10 cellular contexts compared by ENCODE assay signal in genomic region chr6:2839982-2840793, GRCh38. TPM values are rescaled to one million over a fixed set of nuclear protein-coding genes. Genes with fewer than 3 reads are reported as not detected.
DNase-seq lines count a peak whose midpoint lies in the region; ATAC-seq, FAIRE-seq and TF ChIP-seq lines count a peak whose summit lies in the region.
"Had no signal": no experiment of that assay in that cellular context is flagged by ENCODE, and none has a peak within 500 bp of the region (broad histone marks: within the 10 kb centered on the region; RNA-seq: fewer than 3 reads in every experiment).

No MANE protein-coding gene starts in this region.

- WGBS in SK-N-SH (ENCODE audit: low lambda C conversion rate) = 84% methylated on average over 12 of the region's 12 CpGs

- FAIRE-seq in GM12892 (lab: Jason Lieb, UNC) = no peak
- FAIRE-seq: A204.1 had no signal

- peaks cover 12 to 16% of the 10 kb centered on the region in 2 experiments for H3K36me3 ChIP-seq in SK-N-SH (replicated peaks in 1 of 2; ENCODE audit: control insufficient read depth in 1 of 2, insufficient read depth in 2 of 2, low read length in 1 of 2)

- H3K4me1 ChIP-seq in SK-N-SH (ENCODE audit: control insufficient read depth in 1 of 2, insufficient read depth in 2 of 2, low read depth in 1 of 2, low read length in 1 of 2) = peaks cover 24 to 26% of the 10 kb centered on the region in 2 experiments; a peak in 3 of 4 replicates

- no peak overlapping the region for H2AFZ ChIP-seq in SK-N-SH (ENCODE audit: low read depth)

- CTCF ChIA-PET in SK-N-SH (lab: Yijun Ruan, JAX) = interaction anchor here (1.0 to 12.6 kb wide), 11 partner anchors 36 to 149 kb away, joined by 3 to 261 read pairs (median 4); partner anchors contain the start of gene WRNIP1

- POLR2A ChIA-PET in SK-N-SH (lab: Yijun Ruan, JAX) = interaction anchor here (0.7 kb wide), 1 partner anchor 228 kb away, joined by 4 read pairs; the partner anchor contains the start of gene RIPK1

- TF ChIP-seq POLR2A in GM12892 (IDR thresholded peaks at IDR 0.05; ENCODE audit: low read depth, low read length) = no peak

- H4K20me1 ChIP-seq in SK-N-SH (ENCODE audit: insufficient read depth) = no peaks in the 10 kb centered on the region

- peak overlapping the region; percentile 67 to 87; a peak in 3 of 4 replicates for H3K27ac ChIP-seq in SK-N-SH (ENCODE audit: low read depth in 2 of 2, low read length in 1 of 2)
- H3K27ac ChIP-seq in substantia nigra (ENCODE audit: low read depth, low read length, poor library complexity, severe bottlenecking) = peak overlapping the region; percentile 88

- peaks cover 14% of the 10 kb centered on the region for H3F3A ChIP-seq in SK-N-SH (replicated peaks; ENCODE audit: insufficient read depth)

- TF ChIP-seq CTCF in SK-N-SH (IDR thresholded peaks at IDR 0.05) = no peak

- H3K4me2 ChIP-seq in SK-N-SH = peak overlapping the region; percentile 74

- H3K9me3 ChIP-seq in SK-N-SH = no peaks in the 10 kb centered on the region

- no peaks in the 10 kb centered on the region for H3K9me2 ChIP-seq in SK-N-SH

- no peaks in the 10 kb centered on the region for H3K27me3 ChIP-seq in SK-N-SH (ENCODE audit: insufficient read depth)

- H3K4me3 ChIP-seq in SK-N-SH (ENCODE audit: low read depth in 2 of 2, low read length in 1 of 2) = 0 out of 4 replicates have a peak overlapping the region, but pooled peaks of 1 of the 2 experiments have one; percentile 7

- no peaks in the 10 kb centered on the region for H3K79me2 ChIP-seq in SK-N-SH (ENCODE audit: insufficient read depth)

- no peak for TF ChIP-seq RAD21 in SK-N-SH (IDR thresholded peaks at IDR 0.05; ENCODE audit: low read length)

- no peak for TF ChIP-seq EP300 in SK-N-SH (IDR thresholded peaks at IDR 0.05; ENCODE audit: borderline replicate concordance in 1 of 2, low read depth in 1 of 2, low read length in 1 of 2)

- no peak overlapping the region; the same call in 1 of the 2 replicates for H3K9ac ChIP-seq in SK-N-SH

- DNase-seq in SK-N-SH = no peak
- DNase-seq in amniotic epithelial cell (ENCODE audit: low read depth) = peak; percentile 30
- DNase-seq in kidney tubule cell (ENCODE audit: low spot score) = peak; percentile 83
- DNase-seq in substantia nigra (lab: John Stamatoyannopoulos, UW) = peak in 1 of 49 donors; percentile 10
- DNase-seq in NCI-H2196 treated with DMSO at 0.1 percent for 48 hours (lab: John Stamatoyannopoulos, UW; ENCODE audit: unreplicated experiment) = no peak
- DNase-seq in GM12892 (ENCODE audit: insufficient read length) = no peak
- DNase-seq: occipital lobe had no signal

- ATAC-seq in SK-N-SH treated with all-trans-retinoic acid at 6 μM for 48 hours = no peak
- no peak for ATAC-seq in activated CD4-positive, CD25-positive, alpha-beta regulatory T cell treated with anti-CD3 and anti-CD28 coated beads, Interleukin-2, amount 50 U/mL, for 24 hours

TF ChIP-seq in SK-N-SH, 30 proteins besides CTCF, POLR2A, EP300 and RAD21:
- TF ChIP-seq CHD2 (IDR thresholded peaks at IDR 0.05; ENCODE audit: low read length, partially characterized antibody) = no peak
- TF ChIP-seq TAF1 (IDR thresholded peaks at IDR 0.05; ENCODE audit: borderline replicate concordance, low read depth, low read length) = no peak
- TF ChIP-seq USF2 (IDR thresholded peaks at IDR 0.05; ENCODE audit: borderline replicate concordance, low read depth, low read length) = no peak

TF ChIP-seq in SK-N-SH treated with all-trans-retinoic acid at 6 μM for 48 hours, 23 proteins besides CTCF, POLR2A, EP300 and RAD21:
- no peak for TF ChIP-seq ZC3H10 (CRISPR knock-in tag; IDR thresholded peaks at IDR 0.05)
- TF ChIP-seq, protein P1, sequence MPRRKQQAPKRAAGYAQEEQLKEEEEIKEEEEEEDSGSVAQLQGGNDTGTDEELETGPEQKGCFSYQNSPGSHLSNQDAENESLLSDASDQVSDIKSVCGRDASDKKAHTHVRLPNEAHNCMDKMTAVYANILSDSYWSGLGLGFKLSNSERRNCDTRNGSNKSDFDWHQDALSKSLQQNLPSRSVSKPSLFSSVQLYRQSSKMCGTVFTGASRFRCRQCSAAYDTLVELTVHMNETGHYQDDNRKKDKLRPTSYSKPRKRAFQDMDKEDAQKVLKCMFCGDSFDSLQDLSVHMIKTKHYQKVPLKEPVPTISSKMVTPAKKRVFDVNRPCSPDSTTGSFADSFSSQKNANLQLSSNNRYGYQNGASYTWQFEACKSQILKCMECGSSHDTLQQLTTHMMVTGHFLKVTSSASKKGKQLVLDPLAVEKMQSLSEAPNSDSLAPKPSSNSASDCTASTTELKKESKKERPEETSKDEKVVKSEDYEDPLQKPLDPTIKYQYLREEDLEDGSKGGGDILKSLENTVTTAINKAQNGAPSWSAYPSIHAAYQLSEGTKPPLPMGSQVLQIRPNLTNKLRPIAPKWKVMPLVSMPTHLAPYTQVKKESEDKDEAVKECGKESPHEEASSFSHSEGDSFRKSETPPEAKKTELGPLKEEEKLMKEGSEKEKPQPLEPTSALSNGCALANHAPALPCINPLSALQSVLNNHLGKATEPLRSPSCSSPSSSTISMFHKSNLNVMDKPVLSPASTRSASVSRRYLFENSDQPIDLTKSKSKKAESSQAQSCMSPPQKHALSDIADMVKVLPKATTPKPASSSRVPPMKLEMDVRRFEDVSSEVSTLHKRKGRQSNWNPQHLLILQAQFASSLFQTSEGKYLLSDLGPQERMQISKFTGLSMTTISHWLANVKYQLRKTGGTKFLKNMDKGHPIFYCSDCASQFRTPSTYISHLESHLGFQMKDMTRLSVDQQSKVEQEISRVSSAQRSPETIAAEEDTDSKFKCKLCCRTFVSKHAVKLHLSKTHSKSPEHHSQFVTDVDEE (CRISPR knock-in tag; IDR thresholded peaks at IDR 0.05) = no peak
- TF ChIP-seq SNAI2 (CRISPR knock-in tag; IDR thresholded peaks at IDR 0.05) = no peak
- no peak for TF ChIP-seq PATZ1 (CRISPR knock-in tag; IDR thresholded peaks at IDR 0.05; ENCODE audit: borderline replicate concordance)
- no peak for TF ChIP-seq CREB5 (CRISPR knock-in tag; IDR thresholded peaks at IDR 0.05; ENCODE audit: low read depth)
- no peak for TF ChIP-seq RARB (CRISPR knock-in tag; IDR thresholded peaks at IDR 0.05)
- no peak for TF ChIP-seq CSDC2 (CRISPR knock-in tag; IDR thresholded peaks at IDR 0.05)
- TF ChIP-seq, protein P2, sequence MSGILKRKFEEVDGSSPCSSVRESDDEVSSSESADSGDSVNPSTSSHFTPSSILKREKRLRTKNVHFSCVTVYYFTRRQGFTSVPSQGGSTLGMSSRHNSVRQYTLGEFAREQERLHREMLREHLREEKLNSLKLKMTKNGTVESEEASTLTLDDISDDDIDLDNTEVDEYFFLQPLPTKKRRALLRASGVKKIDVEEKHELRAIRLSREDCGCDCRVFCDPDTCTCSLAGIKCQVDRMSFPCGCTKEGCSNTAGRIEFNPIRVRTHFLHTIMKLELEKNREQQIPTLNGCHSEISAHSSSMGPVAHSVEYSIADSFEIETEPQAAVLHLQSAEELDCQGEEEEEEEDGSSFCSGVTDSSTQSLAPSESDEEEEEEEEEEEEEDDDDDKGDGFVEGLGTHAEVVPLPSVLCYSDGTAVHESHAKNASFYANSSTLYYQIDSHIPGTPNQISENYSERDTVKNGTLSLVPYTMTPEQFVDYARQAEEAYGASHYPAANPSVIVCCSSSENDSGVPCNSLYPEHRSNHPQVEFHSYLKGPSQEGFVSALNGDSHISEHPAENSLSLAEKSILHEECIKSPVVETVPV (CRISPR knock-in tag; IDR thresholded peaks at IDR 0.05) = no peak
- no peak for TF ChIP-seq ZFP3 (CRISPR knock-in tag; IDR thresholded peaks at IDR 0.05)
- TF ChIP-seq TOX (CRISPR knock-in tag; IDR thresholded peaks at IDR 0.05; ENCODE audit: borderline replicate concordance) = no peak
- TF ChIP-seq ZFP30 (CRISPR knock-in tag; IDR thresholded peaks at IDR 0.05) = no peak
- TF ChIP-seq ZNF70 (CRISPR knock-in tag; IDR thresholded peaks at IDR 0.05) = no peak
- no peak for TF ChIP-seq ISL1 (CRISPR knock-in tag; IDR thresholded peaks at IDR 0.05)

RNA-seq across cellular contexts. Expression of gene SERPINB1, which starts 1.5 kb away (rescaled TPM):
- polyA plus RNA-seq in SK-N-SH (2012; rRNA removed) = 9.4 and 10.9 TPM in 2 replicates
- polyA plus RNA-seq in SK-N-SH (2012; cell fraction: cytosol; rRNA removed) = 13.1 and 18.2 TPM in 2 replicates
- polyA plus RNA-seq in SK-N-SH (2012; cell fraction: nucleus; rRNA removed) = 5.6 and 10.4 TPM in 2 replicates
- 7.5 TPM for polyA plus RNA-seq in GM12892 (2012; ENCODE audit: missing spikeins)

Comparison
In these comparisons a context has a peak if more than half of its experiments do, and no peak if none do; other contexts are left out.
1. DNase-seq: peak in amniotic epithelial cell (single experiment) and kidney tubule cell (single experiment); none in SK-N-SH (single experiment), NCI-H2196 treated with DMSO at 0.1 percent for 48 hours (single experiment) and GM12892 (single experiment).